ENCODE assay signal across 25 cellular contexts in the genomic region with DNA sequence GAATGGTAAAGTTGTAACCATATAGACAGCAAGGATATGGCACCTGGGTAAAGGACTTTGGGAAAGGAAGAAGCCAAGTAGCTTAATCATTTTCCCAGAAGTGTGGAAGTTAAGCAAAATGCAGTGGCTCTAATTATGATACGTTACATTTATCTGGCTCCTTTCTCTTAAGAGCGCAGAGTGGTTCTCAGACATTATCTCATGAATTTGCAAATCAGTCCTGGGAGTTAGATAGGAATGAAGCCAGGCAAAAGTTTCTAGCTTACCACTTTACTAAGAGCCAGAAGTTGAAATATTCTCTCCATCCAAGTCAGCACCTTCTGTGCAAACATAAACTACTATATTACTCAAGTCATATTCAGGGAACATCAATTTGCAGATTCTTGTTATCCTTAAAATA. TPM values are rescaled to one million over a fixed set of nuclear protein-coding genes. Genes with fewer than 3 reads are reported as not detected.
"Had no signal": no experiment of that assay in that cellular context is flagged by ENCODE, and none has a peak within 500 bp of the region (broad histone marks: within the 10 kb centered on the region; RNA-seq: fewer than 3 reads in every experiment).

No MANE protein-coding gene starts in this region.

- H3K27me3 Mint-ChIP-seq: effector memory CD8-positive, alpha-beta T cell had no signal

- H3K9me3 Mint-ChIP-seq: dendritic cell treated with granulocyte-macrophage colony-stimulating factor and Interleukin-4, amounts not matched to agents 40 ng/mL and 50 ng/mL, for 4 days; endodermal cell had no signal

- H3K9me3 ChIP-seq: colonic mucosa, esophagus muscularis mucosa, esophagus squamous epithelium, gastrocnemius medialis, gastroesophageal sphincter, heart left ventricle had no signal

- DNase-seq: colonic mucosa; cortex of kidney; dermis blood vessel endothelial cell; dorsolateral prefrontal cortex; effector CD4-positive, alpha-beta T cell; effector CD8-positive, alpha-beta T cell; effector memory CD4-positive, alpha-beta T cell; effector memory CD8-positive, alpha-beta T cell; endodermal cell; erythroblast; esophagus squamous epithelium; foreskin fibroblast; foreskin keratinocyte; foreskin melanocyte; gastrocnemius medialis; glutamatergic neuron; head of caudate nucleus; heart left ventricle; heart right ventricle had no signal

- H3K4me3 ChIP-seq: colonic mucosa, coronary artery, dorsolateral prefrontal cortex, esophagus muscularis mucosa, esophagus squamous epithelium, gastrocnemius medialis, gastroesophageal sphincter, heart left ventricle, heart right ventricle had no signal

- H3K27ac ChIP-seq: colonic mucosa, coronary artery, dorsolateral prefrontal cortex, epithelial cell of prostate, esophagus muscularis mucosa, esophagus squamous epithelium, foreskin keratinocyte, gastrocnemius medialis, gastroesophageal sphincter, heart left ventricle, heart right ventricle had no signal

- H3K36me3 ChIP-seq: colonic mucosa, esophagus muscularis mucosa, esophagus squamous epithelium, gastrocnemius medialis, gastroesophageal sphincter, heart left ventricle, heart right ventricle had no signal

- H3K4me1 ChIP-seq: colonic mucosa, esophagus muscularis mucosa, esophagus squamous epithelium, foreskin keratinocyte, gastrocnemius medialis, gastroesophageal sphincter, heart left ventricle, heart right ventricle had no signal

- H3K27ac Mint-ChIP-seq: dendritic cell treated with granulocyte-macrophage colony-stimulating factor and Interleukin-4, amounts not matched to agents 40 ng/mL and 50 ng/mL, for 4 days; effector memory CD8-positive, alpha-beta T cell; endodermal cell had no signal

- H3K4me3 Mint-ChIP-seq: dendritic cell treated with granulocyte-macrophage colony-stimulating factor and Interleukin-4, amounts not matched to agents 40 ng/mL and 50 ng/mL, for 4 days; effector memory CD8-positive, alpha-beta T cell; endodermal cell had no signal

- ATAC-seq: effector memory CD8-positive, alpha-beta T cell; esophagus mucosa; foreskin keratinocyte; gastrocnemius medialis; gastroesophageal sphincter; heart left ventricle; heart right ventricle had no signal

- H3K27me3 ChIP-seq: colonic mucosa, foreskin keratinocyte, gastrocnemius medialis had no signal

RNA-seq across cellular contexts. Expression of a gene that starts 10.9 kb away (rescaled TPM):
- total RNA-seq: foreskin keratinocyte had no signal
